Comparison of ENCODE assay signal across 1 cellular context in genomic region chr20:59047938-59048680, GRCh38.
TF ChIP-seq lines count a peak whose summit lies in the region.

No MANE protein-coding gene starts in this region.

TF ChIP-seq in HepG2, 621 proteins besides CTCF, POLR2A, EP300 and RAD21 (continued from another document):
- TF ChIP-seq, protein P1, sequence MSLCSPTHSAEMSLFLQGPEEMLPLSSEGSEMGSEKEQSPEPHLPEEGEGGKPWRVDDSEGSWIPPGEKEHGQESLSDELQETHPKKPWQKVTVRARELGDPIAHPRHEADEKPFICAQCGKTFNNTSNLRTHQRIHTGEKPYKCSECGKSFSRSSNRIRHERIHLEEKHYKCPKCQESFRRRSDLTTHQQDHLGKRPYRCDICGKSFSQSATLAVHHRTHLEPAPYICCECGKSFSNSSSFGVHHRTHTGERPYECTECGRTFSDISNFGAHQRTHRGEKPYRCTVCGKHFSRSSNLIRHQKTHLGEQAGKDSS (CRISPR knock-in tag; IDR thresholded peaks at IDR 0.05; ENCODE audit: borderline replicate concordance, low read depth): no peak
- peak; percentile 24; the same call in 1 of the 2 replicates for TF ChIP-seq ETV5 (CRISPR knock-in tag; IDR thresholded peaks at IDR 0.05; ENCODE audit: borderline replicate concordance)
- no peak for TF ChIP-seq THAP11 (CRISPR knock-in tag; IDR thresholded peaks at IDR 0.05)
- TF ChIP-seq ZEB1 (IDR thresholded peaks at IDR 0.05; ENCODE audit: insufficient replicate concordance, low read depth): peak; percentile 89
- peak; percentile 11; the same call in 1 of the 2 replicates for TF ChIP-seq CEBPG (CRISPR knock-in tag; IDR thresholded peaks at IDR 0.05)
- no peak for TF ChIP-seq ZNF318 (CRISPR knock-in tag; IDR thresholded peaks at IDR 0.05)
- no peak for TF ChIP-seq ZNF230 (CRISPR knock-in tag; IDR thresholded peaks at IDR 0.05)
- TF ChIP-seq ZC3H4 (CRISPR knock-in tag; IDR thresholded peaks at IDR 0.05; ENCODE audit: borderline replicate concordance): no peak
- peak; percentile 39 for TF ChIP-seq XRCC5 (optimal IDR thresholded peaks at IDR 0.05; ENCODE audit: low read length)
- peak; percentile 25; the same call in 1 of the 2 replicates for TF ChIP-seq SP5 (CRISPR knock-in tag; IDR thresholded peaks at IDR 0.05; ENCODE audit: borderline replicate concordance, low read depth)
- TF ChIP-seq, protein P2, sequence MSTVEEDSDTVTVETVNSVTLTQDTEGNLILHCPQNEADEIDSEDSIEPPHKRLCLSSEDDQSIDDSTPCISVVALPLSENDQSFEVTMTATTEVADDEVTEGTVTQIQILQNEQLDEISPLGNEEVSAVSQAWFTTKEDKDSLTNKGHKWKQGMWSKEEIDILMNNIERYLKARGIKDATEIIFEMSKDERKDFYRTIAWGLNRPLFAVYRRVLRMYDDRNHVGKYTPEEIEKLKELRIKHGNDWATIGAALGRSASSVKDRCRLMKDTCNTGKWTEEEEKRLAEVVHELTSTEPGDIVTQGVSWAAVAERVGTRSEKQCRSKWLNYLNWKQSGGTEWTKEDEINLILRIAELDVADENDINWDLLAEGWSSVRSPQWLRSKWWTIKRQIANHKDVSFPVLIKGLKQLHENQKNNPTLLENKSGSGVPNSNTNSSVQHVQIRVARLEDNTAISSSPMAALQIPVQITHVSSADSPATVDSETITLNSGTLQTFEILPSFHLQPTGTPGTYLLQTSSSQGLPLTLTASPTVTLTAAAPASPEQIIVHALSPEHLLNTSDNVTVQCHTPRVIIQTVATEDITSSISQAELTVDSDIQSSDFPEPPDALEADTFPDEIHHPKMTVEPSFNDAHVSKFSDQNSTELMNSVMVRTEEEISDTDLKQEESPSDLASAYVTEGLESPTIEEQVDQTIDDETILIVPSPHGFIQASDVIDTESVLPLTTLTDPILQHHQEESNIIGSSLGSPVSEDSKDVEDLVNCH (CRISPR knock-in tag; IDR thresholded peaks at IDR 0.05): no peak
- no peak for TF ChIP-seq ZNF724P (CRISPR knock-in tag; IDR thresholded peaks at IDR 0.05; ENCODE audit: borderline replicate concordance)
- TF ChIP-seq ZNF337 (CRISPR knock-in tag; IDR thresholded peaks at IDR 0.05; ENCODE audit: borderline replicate concordance, low read depth): no peak
- TF ChIP-seq IKZF4 (CRISPR knock-in tag; IDR thresholded peaks at IDR 0.05; ENCODE audit: borderline replicate concordance, low read depth, not compliant biosample characterization): no peak
- TF ChIP-seq ZNF510 (CRISPR knock-in tag; IDR thresholded peaks at IDR 0.05; ENCODE audit: low read depth): no peak
- no peak for TF ChIP-seq MYC (CRISPR knock-in tag; IDR thresholded peaks at IDR 0.05; ENCODE audit: borderline replicate concordance)
- TF ChIP-seq FOSL2 (CRISPR knock-in tag; IDR thresholded peaks at IDR 0.05): peak; percentile 79
- TF ChIP-seq ZNF570 (CRISPR knock-in tag; IDR thresholded peaks at IDR 0.05; ENCODE audit: borderline replicate concordance): no peak
- TF ChIP-seq TCF7 (IDR thresholded peaks at IDR 0.05; ENCODE audit: low read depth): peak; percentile 53
- TF ChIP-seq HNRNPK (IDR thresholded peaks at IDR 0.05; ENCODE audit: low read depth, low read length, poor library complexity, severe bottlenecking): no peak
- TF ChIP-seq HMGXB4 (CRISPR knock-in tag; IDR thresholded peaks at IDR 0.05; ENCODE audit: borderline replicate concordance in 1 of 2, low read depth in 1 of 2): no peak
- no peak for TF ChIP-seq FOXP1 (IDR thresholded peaks at IDR 0.05)
- 0 out of 2 replicates have a peak, but pooled peaks have one; percentile 6 for TF ChIP-seq FOXP1 (CRISPR knock-in tag; IDR thresholded peaks at IDR 0.05)
